ENCODE assay signal across 1 cellular context in genomic region chr22:47631571-47632102, GRCh38.
TF ChIP-seq lines count a peak whose summit lies in the region.

No MANE protein-coding gene starts in this region.

TF ChIP-seq in K562, 482 proteins besides CTCF, POLR2A, EP300 and RAD21 (continued from another document and continues in another):
- no peak for TF ChIP-seq RREB1 (CRISPR knock-in tag; IDR thresholded peaks at IDR 0.05)
- TF ChIP-seq TAF7 (tag; IDR thresholded peaks at IDR 0.05): peak; percentile 61
- TF ChIP-seq HNRNPK (IDR thresholded peaks at IDR 0.05; ENCODE audit: low read depth, low read length, poor library complexity, severe bottlenecking): no peak
- TF ChIP-seq MED1 (CRISPR knock-in tag; IDR thresholded peaks at IDR 0.05; ENCODE audit: borderline replicate concordance): no peak
- no peak; the same call in 1 of the 2 replicates for TF ChIP-seq RNF2 (IDR thresholded peaks at IDR 0.05)
- TF ChIP-seq HMG20A (CRISPR knock-in tag; conservative IDR thresholded peaks at IDR 0.05): no peak
- TF ChIP-seq, protein P1, sequence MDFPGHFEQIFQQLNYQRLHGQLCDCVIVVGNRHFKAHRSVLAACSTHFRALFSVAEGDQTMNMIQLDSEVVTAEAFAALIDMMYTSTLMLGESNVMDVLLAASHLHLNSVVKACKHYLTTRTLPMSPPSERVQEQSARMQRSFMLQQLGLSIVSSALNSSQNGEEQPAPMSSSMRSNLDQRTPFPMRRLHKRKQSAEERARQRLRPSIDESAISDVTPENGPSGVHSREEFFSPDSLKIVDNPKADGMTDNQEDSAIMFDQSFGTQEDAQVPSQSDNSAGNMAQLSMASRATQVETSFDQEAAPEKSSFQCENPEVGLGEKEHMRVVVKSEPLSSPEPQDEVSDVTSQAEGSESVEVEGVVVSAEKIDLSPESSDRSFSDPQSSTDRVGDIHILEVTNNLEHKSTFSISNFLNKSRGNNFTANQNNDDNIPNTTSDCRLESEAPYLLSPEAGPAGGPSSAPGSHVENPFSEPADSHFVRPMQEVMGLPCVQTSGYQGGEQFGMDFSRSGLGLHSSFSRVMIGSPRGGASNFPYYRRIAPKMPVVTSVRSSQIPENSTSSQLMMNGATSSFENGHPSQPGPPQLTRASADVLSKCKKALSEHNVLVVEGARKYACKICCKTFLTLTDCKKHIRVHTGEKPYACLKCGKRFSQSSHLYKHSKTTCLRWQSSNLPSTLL (IDR thresholded peaks at IDR 0.05): no peak
- no peak for TF ChIP-seq NCOA2 (IDR thresholded peaks at IDR 0.05; ENCODE audit: partially characterized antibody in 2 of 2)
- TF ChIP-seq SRF (CRISPR knock-in tag; IDR thresholded peaks at IDR 0.05): 0 out of 4 replicates have a peak, but pooled peaks of 1 of the 2 experiments have one; percentile 39
- TF ChIP-seq MCM5 (IDR thresholded peaks at IDR 0.05; ENCODE audit: low read depth): no peak
- TF ChIP-seq ATF7 (IDR thresholded peaks at IDR 0.05): peak; percentile 48; the same call in 1 of the 2 replicates
- TF ChIP-seq RFX7 (CRISPR knock-in tag; IDR thresholded peaks at IDR 0.05): no peak
- no peak; the same call in 1 of the 2 replicates for TF ChIP-seq KAT7 (CRISPR knock-in tag; IDR thresholded peaks at IDR 0.05; ENCODE audit: borderline replicate concordance)
- TF ChIP-seq HBP1 (CRISPR knock-in tag; IDR thresholded peaks at IDR 0.05): no peak
- TF ChIP-seq CXXC5 (CRISPR knock-in tag; IDR thresholded peaks at IDR 0.05): peak; percentile 30
- TF ChIP-seq ARID3A (IDR thresholded peaks at IDR 0.05; ENCODE audit: borderline replicate concordance, low read depth, low read length): no peak
- TF ChIP-seq, protein P2, sequence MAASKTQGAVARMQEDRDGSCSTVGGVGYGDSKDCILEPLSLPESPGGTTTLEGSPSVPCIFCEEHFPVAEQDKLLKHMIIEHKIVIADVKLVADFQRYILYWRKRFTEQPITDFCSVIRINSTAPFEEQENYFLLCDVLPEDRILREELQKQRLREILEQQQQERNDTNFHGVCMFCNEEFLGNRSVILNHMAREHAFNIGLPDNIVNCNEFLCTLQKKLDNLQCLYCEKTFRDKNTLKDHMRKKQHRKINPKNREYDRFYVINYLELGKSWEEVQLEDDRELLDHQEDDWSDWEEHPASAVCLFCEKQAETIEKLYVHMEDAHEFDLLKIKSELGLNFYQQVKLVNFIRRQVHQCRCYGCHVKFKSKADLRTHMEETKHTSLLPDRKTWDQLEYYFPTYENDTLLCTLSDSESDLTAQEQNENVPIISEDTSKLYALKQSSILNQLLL (CRISPR knock-in tag; IDR thresholded peaks at IDR 0.05; ENCODE audit: borderline replicate concordance): no peak
- no peak for TF ChIP-seq NR2C2 (CRISPR knock-in tag; IDR thresholded peaks at IDR 0.05)
- TF ChIP-seq NR2C2 (tag; IDR thresholded peaks at IDR 0.05): peak; percentile 51; the same call in 1 of the 2 replicates
- no peak for TF ChIP-seq ETS2 (tag; IDR thresholded peaks at IDR 0.05; ENCODE audit: borderline replicate concordance, poor library complexity, severe bottlenecking)
- no peak for TF ChIP-seq ZNF175 (CRISPR knock-in tag; IDR thresholded peaks at IDR 0.05; ENCODE audit: low read depth)
- no peak for TF ChIP-seq SRSF9 (IDR thresholded peaks at IDR 0.05; ENCODE audit: borderline replicate concordance, low read depth, low read length)
- TF ChIP-seq XRCC5 (IDR thresholded peaks at IDR 0.05; ENCODE audit: low read depth, low read length): 0 out of 2 replicates have a peak, but pooled peaks have one; percentile 21
- TF ChIP-seq NCOA6 (IDR thresholded peaks at IDR 0.05): no peak
- TF ChIP-seq, protein P3, sequence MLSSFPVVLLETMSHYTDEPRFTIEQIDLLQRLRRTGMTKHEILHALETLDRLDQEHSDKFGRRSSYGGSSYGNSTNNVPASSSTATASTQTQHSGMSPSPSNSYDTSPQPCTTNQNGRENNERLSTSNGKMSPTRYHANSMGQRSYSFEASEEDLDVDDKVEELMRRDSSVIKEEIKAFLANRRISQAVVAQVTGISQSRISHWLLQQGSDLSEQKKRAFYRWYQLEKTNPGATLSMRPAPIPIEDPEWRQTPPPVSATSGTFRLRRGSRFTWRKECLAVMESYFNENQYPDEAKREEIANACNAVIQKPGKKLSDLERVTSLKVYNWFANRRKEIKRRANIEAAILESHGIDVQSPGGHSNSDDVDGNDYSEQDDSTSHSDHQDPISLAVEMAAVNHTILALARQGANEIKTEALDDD (IDR thresholded peaks at IDR 0.05): no peak
- TF ChIP-seq ZBTB2 (IDR thresholded peaks at IDR 0.05): no peak
- no peak for TF ChIP-seq CLOCK (CRISPR knock-in tag; IDR thresholded peaks at IDR 0.05; ENCODE audit: borderline replicate concordance)
- TF ChIP-seq ZBTB8A (IDR thresholded peaks at IDR 0.05; ENCODE audit: partially characterized antibody): no peak
- 0 out of 2 replicates have a peak, but pooled peaks have one; percentile 22 for TF ChIP-seq GTF2E2 (tag; IDR thresholded peaks at IDR 0.05)
- no peak for TF ChIP-seq FOXA1 (IDR thresholded peaks at IDR 0.05; ENCODE audit: borderline replicate concordance)
- TF ChIP-seq ZNF668 (CRISPR knock-in tag; IDR thresholded peaks at IDR 0.05): no peak
- TF ChIP-seq, protein P4, sequence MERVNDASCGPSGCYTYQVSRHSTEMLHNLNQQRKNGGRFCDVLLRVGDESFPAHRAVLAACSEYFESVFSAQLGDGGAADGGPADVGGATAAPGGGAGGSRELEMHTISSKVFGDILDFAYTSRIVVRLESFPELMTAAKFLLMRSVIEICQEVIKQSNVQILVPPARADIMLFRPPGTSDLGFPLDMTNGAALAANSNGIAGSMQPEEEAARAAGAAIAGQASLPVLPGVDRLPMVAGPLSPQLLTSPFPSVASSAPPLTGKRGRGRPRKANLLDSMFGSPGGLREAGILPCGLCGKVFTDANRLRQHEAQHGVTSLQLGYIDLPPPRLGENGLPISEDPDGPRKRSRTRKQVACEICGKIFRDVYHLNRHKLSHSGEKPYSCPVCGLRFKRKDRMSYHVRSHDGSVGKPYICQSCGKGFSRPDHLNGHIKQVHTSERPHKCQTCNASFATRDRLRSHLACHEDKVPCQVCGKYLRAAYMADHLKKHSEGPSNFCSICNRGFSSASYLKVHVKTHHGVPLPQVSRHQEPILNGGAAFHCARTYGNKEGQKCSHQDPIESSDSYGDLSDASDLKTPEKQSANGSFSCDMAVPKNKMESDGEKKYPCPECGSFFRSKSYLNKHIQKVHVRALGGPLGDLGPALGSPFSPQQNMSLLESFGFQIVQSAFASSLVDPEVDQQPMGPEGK (CRISPR knock-in tag; IDR thresholded peaks at IDR 0.05; ENCODE audit: borderline replicate concordance): no peak
- no peak for TF ChIP-seq DEAF1 (CRISPR knock-in tag; IDR thresholded peaks at IDR 0.05)
- TF ChIP-seq DACH1 (IDR thresholded peaks at IDR 0.05; ENCODE audit: partially characterized antibody): no peak
- TF ChIP-seq CBX2 (IDR thresholded peaks at IDR 0.05; ENCODE audit: insufficient read depth, low read length, poor library complexity, severe bottlenecking): no peak
- peak; percentile 84 for TF ChIP-seq POLR2G (IDR thresholded peaks at IDR 0.05; ENCODE audit: low read depth, low read length)
